8 cellular contexts compared by ENCODE assay signal in the genomic region with DNA sequence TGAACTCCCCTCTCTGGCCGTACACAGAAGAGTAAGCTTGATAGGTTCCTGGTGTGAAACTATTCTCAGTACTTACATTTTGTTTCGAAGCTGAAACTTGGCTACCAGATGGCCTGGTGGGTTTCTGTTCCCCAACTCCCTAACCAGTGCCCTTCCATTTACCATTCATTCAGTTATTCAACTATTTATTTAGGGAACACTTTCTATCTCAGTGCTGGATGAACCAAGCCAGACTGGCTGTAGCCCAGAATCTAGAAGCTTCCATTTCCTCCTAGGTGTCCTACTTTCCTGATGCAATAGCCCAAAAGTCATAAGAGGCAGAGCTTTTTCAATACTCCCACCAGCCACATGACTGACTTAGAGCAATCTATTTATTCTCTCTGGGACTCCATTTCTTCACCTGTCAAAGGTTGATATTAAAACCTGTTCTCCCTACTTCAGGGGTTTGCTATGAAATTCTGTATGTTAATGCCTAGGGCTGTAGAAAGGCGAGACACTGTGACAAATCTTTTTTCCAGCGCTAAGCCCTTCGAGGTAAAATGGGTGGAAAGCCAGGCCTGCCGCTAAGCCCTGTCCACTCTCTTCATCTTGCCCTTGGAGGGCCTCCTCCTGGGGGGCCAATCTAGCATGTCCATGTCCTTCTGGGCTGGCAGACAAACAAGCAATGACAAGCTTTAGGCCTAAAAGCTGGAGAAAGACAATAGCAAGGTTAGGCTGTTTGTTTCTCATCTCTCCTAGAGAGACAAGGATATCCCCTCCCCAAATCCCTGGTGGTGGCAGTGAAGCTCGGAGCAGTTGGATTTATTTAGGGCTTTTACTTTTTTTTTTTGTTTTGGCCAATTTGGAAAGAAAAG. TPM values are rescaled to one million over a fixed set of nuclear protein-coding genes. Genes with fewer than 3 reads are reported as not detected.
DNase-seq lines count a peak whose midpoint lies in the region; ATAC-seq and TF ChIP-seq lines count a peak whose summit lies in the region.

No MANE protein-coding gene starts in this region.

- H3K27ac ChIP-seq in right atrium auricular region (peak overlapping the region; percentile 91 to 98), mesodermal cell (ENCODE audit: low read depth, low read length, severe bottlenecking) (peak overlapping the region; percentile 93), vagina (peak overlapping the region; percentile 98)

- H3K27me3 ChIP-seq in right atrium auricular region (no peaks in the 10 kb centered on the region), vagina (no peaks in the 10 kb centered on the region)

- no peaks in the 10 kb centered on the region for H3K9me3 Mint-ChIP-seq in activated CD4-positive, alpha-beta memory T cell treated with anti-CD3 and anti-CD28 coated beads for 36 hours

- peaks cover 1% of the 10 kb centered on the region for H3K36me3 Mint-ChIP-seq in activated CD4-positive, alpha-beta memory T cell treated with anti-CD3 and anti-CD28 coated beads for 36 hours

- H3K4me1 ChIP-seq in right atrium auricular region (peaks cover 0 to 82% of the 10 kb centered on the region in 2 donors), mesodermal cell (ENCODE audit: control insufficient read depth, insufficient read depth, low read length, poor library complexity, severe bottlenecking) (peaks cover 76% of the 10 kb centered on the region), vagina (peaks cover 88% of the 10 kb centered on the region)

- ATAC-seq in HG02642 (IDR thresholded peaks at IDR 0.05; ENCODE audit: poor library complexity, unreplicated experiment) (no peak), HG02759 (IDR thresholded peaks at IDR 0.05; ENCODE audit: unreplicated experiment) (no peak), HG03108 (IDR thresholded peaks at IDR 0.05; ENCODE audit: unreplicated experiment) (no peak)

- no peak for TF ChIP-seq CTCF in right atrium auricular region (IDR thresholded peaks at IDR 0.05)
- no peak for TF ChIP-seq CTCF in vagina (IDR thresholded peaks at IDR 0.05)

- WGBS in mesodermal cell (ENCODE audit: insufficient coverage in 2 of 2), 2 experiments: 67 to 91% methylated on average over 5 to 6 of the region's 7 CpGs

- peaks cover 76% of the 10 kb centered on the region for H3K4me1 Mint-ChIP-seq in activated CD4-positive, alpha-beta memory T cell treated with anti-CD3 and anti-CD28 coated beads for 36 hours (ENCODE audit: low read depth)

- no peaks in the 10 kb centered on the region for H3K9me3 ChIP-seq in right atrium auricular region
- H3K9me3 ChIP-seq in mesodermal cell (ENCODE audit: control insufficient read depth, low read length): no peaks in the 10 kb centered on the region
- no peaks in the 10 kb centered on the region for H3K9me3 ChIP-seq in vagina

- no peaks in the 10 kb centered on the region for H3K27me3 Mint-ChIP-seq in activated CD4-positive, alpha-beta memory T cell treated with anti-CD3 and anti-CD28 coated beads for 36 hours

- peak overlapping the region; percentile 99 for H3K27ac Mint-ChIP-seq in activated CD4-positive, alpha-beta memory T cell treated with anti-CD3 and anti-CD28 coated beads for 36 hours

- POLR2A ChIA-PET in activated CD4-positive, alpha-beta memory T cell treated with anti-CD3 and anti-CD28 coated beads for 36 hours (lab: Charles Lee): interaction anchor here (1.0 to 1.6 kb wide), 3 partner anchors 9 to 115 kb away, joined by 3 to 6 read pairs (median 4); a partner anchor contains a TSS

- DNase-seq in right atrium auricular region (ENCODE audit: low spot score) (no peak), cardiac septum (ENCODE audit: low spot score) (no peak), vagina (ENCODE audit: extremely low spot score in 2 of 2) (peak in 1 of 2 donors; percentile 83)
- no peak for DNase-seq in activated CD4-positive, alpha-beta memory T cell treated with anti-CD3 and anti-CD28 coated beads for 36 hours

- CTCF ChIA-PET in activated CD4-positive, alpha-beta memory T cell treated with anti-CD3 and anti-CD28 coated beads for 36 hours (lab: Charles Lee): interaction anchor here (0.6 to 1.9 kb wide), 5 partner anchors 8 to 124 kb away, joined by 3 to 11 read pairs (median 3); no protein-coding TSS in a partner anchor

- H3K36me3 ChIP-seq in right atrium auricular region (no peaks in the 10 kb centered on the region), mesodermal cell (ENCODE audit: control insufficient read depth, insufficient read depth, low read length) (no peaks in the 10 kb centered on the region), vagina (no peaks in the 10 kb centered on the region)

- intact Hi-C loops in cardiac septum (cut with DNase I): no loop called here
- intact Hi-C loops in activated CD4-positive, alpha-beta memory T cell treated with anti-CD3 and anti-CD28 coated beads for 36 hours (cut with micrococcal nuclease): loop anchor here (10.0 kb wide), 1 partner anchor 1482 kb away; no protein-coding TSS in a partner anchor
- intact Hi-C loops in vagina (cut with DNase I): no loop called here

- H3K4me3 ChIP-seq in right atrium auricular region: no peak overlapping the region
- H3K4me3 ChIP-seq in mesodermal cell (ENCODE audit: extremely low read depth, insufficient read depth, low read length, poor library complexity, severe bottlenecking): no peak overlapping the region
- H3K4me3 ChIP-seq in vagina: no peak overlapping the region

- H3K4me3 Mint-ChIP-seq in activated CD4-positive, alpha-beta memory T cell treated with anti-CD3 and anti-CD28 coated beads for 36 hours: peak overlapping the region; percentile 31

- TF ChIP-seq POLR2A in vagina (IDR thresholded peaks at IDR 0.05): no peak

RNA-seq across cellular contexts. Expression of a gene that starts 8.2 kb away (rescaled TPM):
- total RNA-seq in right atrium auricular region (10 to 100 TPM; 42.0 to 51.1 TPM), cardiac septum (46.0 TPM), vagina (51.1 TPM)
- total RNA-seq in activated CD4-positive, alpha-beta memory T cell treated with anti-CD3 and anti-CD28 coated beads for 36 hours: 10 to 100 TPM; 38.5 to 41.1 TPM
- polyA plus RNA-seq in mesodermal cell (2013, experiment 1 of 2): 60.3 TPM
- 43.8 TPM for polyA plus RNA-seq in mesodermal cell (2013, experiment 2 of 2)
